25 cellular contexts compared by ENCODE assay signal in genomic region chr13:77029436-77029835, GRCh38. TPM values are rescaled to one million over a fixed set of nuclear protein-coding genes. Genes with fewer than 3 reads are reported as not detected.
A peak's percentile ranks its signal among the peaks of the same experiment; 100 is the strongest.
DNase-seq lines count a peak whose midpoint lies in the region; ATAC-seq and TF ChIP-seq lines count a peak whose summit lies in the region.
"Had no signal": no experiment of that assay in that cellular context is flagged by ENCODE, and none has a peak within 500 bp of the region (broad histone marks: within the 10 kb centered on the region; RNA-seq: fewer than 3 reads in every experiment).

No MANE protein-coding gene starts in this region.

- no peak overlapping the region for H2AK5ac ChIP-seq in trophoblast cell (ENCODE audit: low read length)

- H2AFZ ChIP-seq in PC-3 (ENCODE audit: low read length) (no peak overlapping the region), trophoblast cell (ENCODE audit: insufficient read depth, low read length, poor library complexity) (no peak overlapping the region)

- CTCF ChIA-PET in PC-3 (lab: Charles Lee) = no interaction called here

- POLR2A ChIA-PET in PC-3 (lab: Charles Lee; ENCODE audit: unreplicated experiment) = no interaction called here

- no peak overlapping the region for H4K12ac ChIP-seq in trophoblast cell (ENCODE audit: low read depth, low read length)

- no peaks in the 10 kb centered on the region for H3F3A ChIP-seq in PC-3 (ENCODE audit: low read length, unreplicated experiment)

- H2BK12ac ChIP-seq in trophoblast cell (ENCODE audit: low read length) = no peak overlapping the region

- no peak for TF ChIP-seq EP300 in upper lobe of left lung (IDR thresholded peaks at IDR 0.05)

- no peak for TF ChIP-seq POLR2A in upper lobe of left lung (IDR thresholded peaks at IDR 0.05)

- H3K9ac ChIP-seq in PC-3 (ENCODE audit: low read length) (no peak overlapping the region), trophoblast cell (ENCODE audit: low read length) (no peak overlapping the region)
- H3K9ac ChIP-seq: BLaER1 treated with 17β-estradiol and CSF1 and Interleukin-3, amounts not matched to agents 10 nM and 100 nM had no signal

- no CpG with 5 or more reads among the region's 1 CpG for WGBS in trophoblast cell (ENCODE audit: extremely low coverage, insufficient coverage, insufficient read length)
- 70 to 74% methylated on average over 1 of the region's 1 CpG for WGBS in upper lobe of left lung, 2 donors

- no peak overlapping the region for H2BK120ac ChIP-seq in trophoblast cell (ENCODE audit: insufficient read depth, low read length, poor library complexity)

- H3K4me1 ChIP-seq in PC-3 (ENCODE audit: insufficient read depth, low read length) (peaks cover 42% of the 10 kb centered on the region), trophoblast cell (ENCODE audit: control insufficient read depth in 1 of 2, insufficient read depth in 2 of 2, low read length in 2 of 2) (peaks cover 5 to 12% of the 10 kb centered on the region in 2 experiments), upper lobe of left lung (peaks cover 10 to 27% (median 14%) of the 10 kb centered on the region in 4 donors)

- peak overlapping the region; percentile 75 for H3K27ac Mint-ChIP-seq in mesothelial cell of epicardium
- no peak overlapping the region for H3K27ac Mint-ChIP-seq in endothelial cell (ENCODE audit: unreplicated experiment)
- H3K27ac Mint-ChIP-seq: CD14-positive monocyte; CD4-positive, alpha-beta T cell had no signal

- no peak overlapping the region for H4K8ac ChIP-seq in trophoblast cell (ENCODE audit: low read depth, low read length)

- TF ChIP-seq CTCF in PC-3 (conservative IDR thresholded peaks at IDR 0.05; ENCODE audit: low read depth, low read length) = no peak
- TF ChIP-seq CTCF in epithelial cell of esophagus (IDR thresholded peaks at IDR 0.05; ENCODE audit: insufficient read depth, low read depth, low read length, missing control alignments) = no peak
- TF ChIP-seq CTCF in mesothelial cell of epicardium (IDR thresholded peaks at IDR 0.05; ENCODE audit: unreplicated experiment) = no peak
- TF ChIP-seq CTCF in upper lobe of left lung (IDR thresholded peaks at IDR 0.05) = no peak
- TF ChIP-seq CTCF in endothelial cell (IDR thresholded peaks at IDR 0.05; ENCODE audit: unreplicated experiment) = no peak

- H3K27me3 Mint-ChIP-seq in mesothelial cell of epicardium (ENCODE audit: low read depth) = no peaks in the 10 kb centered on the region
- H3K27me3 Mint-ChIP-seq in endothelial cell (ENCODE audit: unreplicated experiment) = peaks cover 4% of the 10 kb centered on the region
- H3K27me3 Mint-ChIP-seq: CD4-positive, alpha-beta T cell had no signal

- H3K9me2 ChIP-seq in PC-3 (replicated peaks; ENCODE audit: low read length) = no peaks in the 10 kb centered on the region

- intact Hi-C loops in PC-3 (cut with micrococcal nuclease) = no loop called here

- H3K14ac ChIP-seq in trophoblast cell (ENCODE audit: low read length) = no peak overlapping the region

- no peak overlapping the region for H3K23ac ChIP-seq in trophoblast cell (ENCODE audit: low read length)

- no peak overlapping the region for H3K4ac ChIP-seq in trophoblast cell (ENCODE audit: low read depth, low read length)

- H3K9me3 ChIP-seq in PC-3 (ENCODE audit: low read length) (no peaks in the 10 kb centered on the region), trophoblast cell (ENCODE audit: insufficient read depth, low read depth, low read length) (no peaks in the 10 kb centered on the region), upper lobe of left lung (no peaks in the 10 kb centered on the region)
- H3K9me3 ChIP-seq: A549, BE2C, HAP-1 had no signal

- DNase-seq in PC-3 (peak; percentile 66), epithelial cell of esophagus (ENCODE audit: low read depth) (peak; percentile 28), mesothelial cell of epicardium (ENCODE audit: low spot score in 2 of 2, unreplicated experiment in 2 of 2) (no peak), trophoblast cell (peak; percentile 45 to 95), upper lobe of left lung (no peak), NCI-H1694 (lab: John Stamatoyannopoulos, UW) (no peak), endothelial cell (ENCODE audit: low spot score) (no peak)
- no peak for DNase-seq in central memory CD4-positive, alpha-beta T cell
- DNase-seq: 8988T; ACHN; AML-193; BE2C; Calu3; CD4-positive, alpha-beta T cell; CD8-positive, alpha-beta memory T cell; COR-L47; DMS53; DMS79 treated with DMSO at 0.1 percent for 48 hours; GF-D8; GOT3; HFFc6 had no signal

- H2BK5ac ChIP-seq in trophoblast cell (ENCODE audit: low read depth, low read length, poor library complexity) = no peak overlapping the region

- peaks cover 20% of the 10 kb centered on the region for H3K79me2 ChIP-seq in PC-3 (ENCODE audit: low read length)
- peaks cover 15% of the 10 kb centered on the region for H3K79me2 ChIP-seq in trophoblast cell (ENCODE audit: control insufficient read depth, insufficient read depth, low read length, poor library complexity)

- peaks cover 43% of the 10 kb centered on the region for H3K4me1 Mint-ChIP-seq in mesothelial cell of epicardium
- H3K4me1 Mint-ChIP-seq in endothelial cell (ENCODE audit: unreplicated experiment) = peaks cover 19% of the 10 kb centered on the region

- H3K4me3 Mint-ChIP-seq in mesothelial cell of epicardium = no peak overlapping the region
- no peak overlapping the region for H3K4me3 Mint-ChIP-seq in endothelial cell (ENCODE audit: unreplicated experiment)
- H3K4me3 Mint-ChIP-seq: CD14-positive monocyte, HFFc6 had no signal

- peaks cover 19% of the 10 kb centered on the region for H4K20me1 ChIP-seq in PC-3 (ENCODE audit: low read length)

- ATAC-seq in PC-3 = no peak
- ATAC-seq in upper lobe of left lung (ENCODE audit: low FRiP score in 2 of 2) = no peak
- ATAC-seq: A549 had no signal

- no peak overlapping the region for H4K91ac ChIP-seq in trophoblast cell (ENCODE audit: low read depth, low read length)

- BruUV-seq in PC-3 (replicated peaks; lab: Mats Ljungman, UMichigan) = no TSS peak

- H3K18ac ChIP-seq in trophoblast cell (ENCODE audit: low read length) = no peak overlapping the region

- H3K4me3 ChIP-seq in PC-3 (ENCODE audit: low read length) (no peak overlapping the region), epithelial cell of esophagus (ENCODE audit: low read length) (no peak overlapping the region), trophoblast cell (ENCODE audit: low read depth, low read length) (no peak overlapping the region), upper lobe of left lung (no peak overlapping the region)
- H3K4me3 ChIP-seq: A549; BLaER1 treated with 17β-estradiol and CSF1 and Interleukin-3, amounts not matched to agents 10 nM and 100 nM; HAP-1 had no signal

- H3K27ac ChIP-seq in PC-3 (ENCODE audit: low read length) = no peak overlapping the region
- H3K27ac ChIP-seq in trophoblast cell (ENCODE audit: low read depth, low read length) = no peak overlapping the region
- no peak overlapping the region for H3K27ac ChIP-seq in upper lobe of left lung
- H3K27ac ChIP-seq: A549; BLaER1 treated with 17β-estradiol and CSF1 and Interleukin-3, amounts not matched to agents 10 nM and 100 nM had no signal

- H3K36me3 Mint-ChIP-seq in mesothelial cell of epicardium (peaks cover 6% of the 10 kb centered on the region), endothelial cell (ENCODE audit: low read depth, unreplicated experiment) (peaks cover 3% of the 10 kb centered on the region)

- H3K4me2 ChIP-seq in PC-3 (ENCODE audit: low read length) (peak overlapping the region; percentile 11; the same call in 1 of the 2 replicates), trophoblast cell (ENCODE audit: low read length) (no peak overlapping the region)
- H3K4me2 ChIP-seq: A549; BLaER1 treated with 17β-estradiol and CSF1 and Interleukin-3, amounts not matched to agents 10 nM and 100 nM had no signal

- H3K9me3 Mint-ChIP-seq in mesothelial cell of epicardium = peaks cover 16% of the 10 kb centered on the region
- H3K9me3 Mint-ChIP-seq in endothelial cell (ENCODE audit: unreplicated experiment) = no peaks in the 10 kb centered on the region
- H3K9me3 Mint-ChIP-seq: CD4-positive, alpha-beta T cell; CD8-positive, alpha-beta memory T cell; HFFc6 had no signal

- H3K36me3 ChIP-seq in PC-3 (ENCODE audit: low read depth, low read length) (no peaks in the 10 kb centered on the region), trophoblast cell (ENCODE audit: control insufficient read depth in 1 of 2, insufficient read depth in 2 of 2, low read length in 2 of 2) (no peaks in the 10 kb centered on the region), upper lobe of left lung (no peaks in the 10 kb centered on the region)
- H3K36me3 ChIP-seq: BLaER1 treated with 17β-estradiol and CSF1 and Interleukin-3, amounts not matched to agents 10 nM and 100 nM; HAP-1 had no signal

- H3K79me1 ChIP-seq in trophoblast cell (ENCODE audit: low read length) = peaks cover 19% of the 10 kb centered on the region

- H3K27me3 ChIP-seq in PC-3 (ENCODE audit: low read length) (no peaks in the 10 kb centered on the region), trophoblast cell (ENCODE audit: insufficient read depth, low read length) (no peaks in the 10 kb centered on the region), upper lobe of left lung (no peaks in the 10 kb centered on the region)
- H3K27me3 ChIP-seq: BE2C; BLaER1 treated with 17β-estradiol and CSF1 and Interleukin-3, amounts not matched to agents 10 nM and 100 nM had no signal

RNA-seq across cellular contexts. Expression of gene FBXL3, which starts 2.5 kb away (rescaled TPM):
- total RNA-seq in PC-3 (2014; rRNA removed) = 39.1 and 41.1 TPM in 2 replicates
- total RNA-seq in mesothelial cell of epicardium = 31.3 to 32.7 TPM (median 32.6 TPM) in 3 replicates
- 32.8 and 33.1 TPM in 2 replicates for polyA plus RNA-seq in trophoblast cell (2013)
- 10 to 100 TPM; 37.7 to 94.9 (median 53.8) TPM for total RNA-seq in upper lobe of left lung
- 27.5 TPM for total RNA-seq in endothelial cell (ENCODE audit: unreplicated experiment)

RNA-seq across cellular contexts. Expression of gene CLN5, which starts 37.6 kb away (rescaled TPM):
- total RNA-seq in PC-3 (2014; rRNA removed) (6.6 and 7.7 TPM in 2 replicates), mesothelial cell of epicardium (22.6 to 26.6 TPM (median 23.8 TPM) in 3 replicates), upper lobe of left lung (10 to 100 TPM; 13.0 to 39.5 (median 25.8) TPM), endothelial cell (ENCODE audit: unreplicated experiment) (10.9 TPM)
- polyA plus RNA-seq in trophoblast cell (2013) = 17.6 and 18.6 TPM in 2 replicates

Comparison
In these comparisons a context has a peak if more than half of its experiments do, and no peak if none do; other contexts are left out.
1. DNase-seq: peak in PC-3 (single experiment), epithelial cell of esophagus (single experiment) and trophoblast cell (2 of 2); none in mesothelial cell of epicardium (0 of 2), upper lobe of left lung (0 of 2), NCI-H1694 (single experiment), central memory CD4-positive, alpha-beta T cell (single experiment) and endothelial cell (single experiment).